ENCODE assay signal across 24 cellular contexts in genomic region chr9:72650206-72650605, GRCh38.
"Had no signal": no experiment of that assay in that cellular context is flagged by ENCODE, and none has a peak within 500 bp of the region (broad histone marks: within the 10 kb centered on the region; RNA-seq: fewer than 3 reads in every experiment).

No MANE protein-coding gene starts in this region.

- H3K27me3 ChIP-seq: dorsolateral prefrontal cortex, neural progenitor cell, ovary, suprapubic skin, tibial nerve, upper lobe of right lung had no signal

- H3K4me1 ChIP-seq: left ventricle myocardium inferior, lower lobe of right lung, suprapubic skin, upper lobe of right lung had no signal

- H3K36me3 Mint-ChIP-seq: immature natural killer cell; natural killer cell treated with Interleukin-12 subunit alpha and Interleukin-12 subunit beta and Interleukin-15 and Interleukin-18, amount 100 ng/mL, for 72 hours; neural progenitor cell had no signal

- H3K4me1 Mint-ChIP-seq: immature natural killer cell had no signal

- ATAC-seq: esophagus mucosa; left cardiac atrium; lower lobe of right lung; natural killer cell treated with Interleukin-12 subunit alpha and Interleukin-12 subunit beta and Interleukin-15 and Interleukin-18, amount 100 ng/mL, for 72 hours; right cardiac atrium; upper lobe of right lung had no signal

- H3K27ac Mint-ChIP-seq: immature natural killer cell; natural killer cell treated with Interleukin-12 subunit alpha and Interleukin-12 subunit beta and Interleukin-15 and Interleukin-18, amount 100 ng/mL, for 72 hours; neural progenitor cell; progenitor cell of endocrine pancreas had no signal

- DNase-seq: dorsolateral prefrontal cortex; effector CD8-positive, alpha-beta T cell; foreskin fibroblast; immature natural killer cell; kidney; left cardiac atrium; left ventricle myocardium inferior; lower lobe of right lung; mesenchymal stem cell; midbrain; nucleus accumbens; ovary; right cardiac atrium; small intestine; stimulated activated CD4-positive, alpha-beta T cell treated with anti-CD3 and anti-CD28 coated beads, Interleukin-12 subunit alpha, Interleukin-12 subunit beta, amount 100 ng/mL, for 4 hours; stimulated activated naive CD4-positive, alpha-beta T cell treated with Interleukin-2 at 50 U/mL for 16 hours; upper lobe of right lung had no signal

- H3K27ac ChIP-seq: coronary artery, dorsolateral prefrontal cortex, left ventricle myocardium inferior, lower lobe of right lung, neural progenitor cell, ovary, suprapubic skin, tibial nerve, upper lobe of right lung had no signal

- H3K4me3 Mint-ChIP-seq: immature natural killer cell; natural killer cell treated with Interleukin-12 subunit alpha and Interleukin-12 subunit beta and Interleukin-15 and Interleukin-18, amount 100 ng/mL, for 72 hours; neural progenitor cell had no signal

- FAIRE-seq: kidney, small intestine had no signal

- H3K36me3 ChIP-seq: left ventricle myocardium inferior, lower lobe of right lung, neural progenitor cell, ovary, suprapubic skin, tibial nerve, upper lobe of right lung had no signal

- H3K4me3 ChIP-seq: coronary artery, dorsolateral prefrontal cortex, left ventricle myocardium inferior, lower lobe of right lung, neural progenitor cell, ovary, suprapubic skin, tibial nerve, upper lobe of right lung had no signal

- H3K9me3 Mint-ChIP-seq: immature natural killer cell; natural killer cell treated with Interleukin-12 subunit alpha and Interleukin-12 subunit beta and Interleukin-15 and Interleukin-18, amount 100 ng/mL, for 72 hours; neural progenitor cell had no signal

- H3K27me3 Mint-ChIP-seq: progenitor cell of endocrine pancreas had no signal

- H3K9ac ChIP-seq: neural progenitor cell had no signal

- H3K9me3 ChIP-seq: left ventricle myocardium inferior, lower lobe of right lung, ovary, suprapubic skin, tibial nerve, upper lobe of right lung had no signal

- H2AFZ ChIP-seq: neural progenitor cell had no signal

- H3K4me2 ChIP-seq: neural progenitor cell had no signal
